In genomic region chr13:41327994-41328778, GRCh38 we compare ENCODE assay signal across 2 cellular contexts.
A peak's percentile ranks its signal among the peaks of the same experiment; 100 is the strongest.
TF ChIP-seq lines count a peak whose summit lies in the region.

No MANE protein-coding gene starts in this region.

TF ChIP-seq in IMR-90, 13 proteins besides CTCF, POLR2A, EP300 and RAD21:
- no peak for TF ChIP-seq CHD1 (IDR thresholded peaks at IDR 0.05; ENCODE audit: low read depth, low read length)
- TF ChIP-seq BHLHE40 (IDR thresholded peaks at IDR 0.05; ENCODE audit: low read depth, low read length), result no peak
- TF ChIP-seq ELK1 (IDR thresholded peaks at IDR 0.05; ENCODE audit: borderline replicate concordance, low read depth, low read length), result no peak
- no peak for TF ChIP-seq FOS (IDR thresholded peaks at IDR 0.05; ENCODE audit: low read depth, low read length)
- TF ChIP-seq, protein P1, sequence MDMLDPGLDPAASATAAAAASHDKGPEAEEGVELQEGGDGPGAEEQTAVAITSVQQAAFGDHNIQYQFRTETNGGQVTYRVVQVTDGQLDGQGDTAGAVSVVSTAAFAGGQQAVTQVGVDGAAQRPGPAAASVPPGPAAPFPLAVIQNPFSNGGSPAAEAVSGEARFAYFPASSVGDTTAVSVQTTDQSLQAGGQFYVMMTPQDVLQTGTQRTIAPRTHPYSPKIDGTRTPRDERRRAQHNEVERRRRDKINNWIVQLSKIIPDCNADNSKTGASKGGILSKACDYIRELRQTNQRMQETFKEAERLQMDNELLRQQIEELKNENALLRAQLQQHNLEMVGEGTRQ (IDR thresholded peaks at IDR 0.05; ENCODE audit: low read depth, low read length), result no peak
- no peak for TF ChIP-seq MXI1 (IDR thresholded peaks at IDR 0.05; ENCODE audit: borderline replicate concordance, low read depth, low read length)
- TF ChIP-seq MAZ (IDR thresholded peaks at IDR 0.05; ENCODE audit: borderline replicate concordance, low read depth, low read length), result no peak
- TF ChIP-seq RFX5 (IDR thresholded peaks at IDR 0.05; ENCODE audit: low read depth, low read length), result no peak

TF ChIP-seq in GM12878, 131 proteins besides CTCF, POLR2A, EP300 and RAD21:
- TF ChIP-seq FOXK2 (IDR thresholded peaks at IDR 0.05), result no peak
- TF ChIP-seq RUNX3 (IDR thresholded peaks at IDR 0.05; ENCODE audit: low read length), result 0 out of 2 replicates have a peak, but pooled peaks have one; percentile 4
- TF ChIP-seq NR2F1 (conservative IDR thresholded peaks at IDR 0.05), result peak; percentile 64
